Comparison of ENCODE assay signal across 8 cellular contexts in genomic region chr2:64523667-64524603, GRCh38. TPM values are rescaled to one million over a fixed set of nuclear protein-coding genes. Genes with fewer than 3 reads are reported as not detected.
DNase-seq lines count a peak whose midpoint lies in the region; ATAC-seq and TF ChIP-seq lines count a peak whose summit lies in the region.

Gene AFTPH (plus strand): TSS chr2:64524328. CDS start chr2:64551475, 27,147 bp downstream.

- H3K4me1 Mint-ChIP-seq in activated naive CD4-positive, alpha-beta T cell treated with anti-CD3 and anti-CD28 coated beads, Interleukin-2, amount 50 U/mL, for 24 hours: peaks cover 36% of the 10 kb centered on the region

- no peaks in the 10 kb centered on the region for H3K27me3 Mint-ChIP-seq in activated naive CD4-positive, alpha-beta T cell treated with anti-CD3 and anti-CD28 coated beads, Interleukin-2, amount 50 U/mL, for 24 hours

- H3K27ac ChIP-seq in temporal lobe (ENCODE audit: low read depth, low read length): peak within 1 kb of the TSS; percentile 91

- H3K4me3 Mint-ChIP-seq in activated naive CD4-positive, alpha-beta T cell treated with anti-CD3 and anti-CD28 coated beads, Interleukin-2, amount 50 U/mL, for 24 hours: peak within 1 kb of the TSS; percentile 98

- H3K27ac Mint-ChIP-seq in activated naive CD4-positive, alpha-beta T cell treated with anti-CD3 and anti-CD28 coated beads, Interleukin-2, amount 50 U/mL, for 24 hours: peak within 1 kb of the TSS; percentile 100

- peaks cover 5% of the 10 kb centered on the region for H3K36me3 Mint-ChIP-seq in activated naive CD4-positive, alpha-beta T cell treated with anti-CD3 and anti-CD28 coated beads, Interleukin-2, amount 50 U/mL, for 24 hours

- DNase-seq in GM04504 (ENCODE audit: low read depth) (peak; percentile 96), NCI-H1092 (lab: John Stamatoyannopoulos, UW) (peak; percentile 96), globus pallidus (ENCODE audit: low spot score) (peak; percentile 98), occipital lobe (lab: John Stamatoyannopoulos, UW) (peak; percentile 99)

- H3K9me3 Mint-ChIP-seq in activated naive CD4-positive, alpha-beta T cell treated with anti-CD3 and anti-CD28 coated beads, Interleukin-2, amount 50 U/mL, for 24 hours: no peaks in the 10 kb centered on the region

- peak; percentile 83 for ATAC-seq in HG02571 (IDR thresholded peaks at IDR 0.05; ENCODE audit: unreplicated experiment)
- peak; percentile 95 for ATAC-seq in SK-N-SH treated with all-trans-retinoic acid at 6 μM for 48 hours

TF ChIP-seq in SK-N-SH treated with all-trans-retinoic acid at 6 μM for 48 hours, 23 proteins besides CTCF, POLR2A, EP300 and RAD21:
- no peak for TF ChIP-seq ZC3H10 (CRISPR knock-in tag; IDR thresholded peaks at IDR 0.05)
- TF ChIP-seq BACH2 (CRISPR knock-in tag; IDR thresholded peaks at IDR 0.05; ENCODE audit: borderline replicate concordance): no peak
- no peak for TF ChIP-seq CSRNP3 (CRISPR knock-in tag; IDR thresholded peaks at IDR 0.05)
- no peak for TF ChIP-seq TCF4 (CRISPR knock-in tag; IDR thresholded peaks at IDR 0.05; ENCODE audit: borderline replicate concordance)
- no peak for TF ChIP-seq ZFP30 (CRISPR knock-in tag; IDR thresholded peaks at IDR 0.05)
- TF ChIP-seq CSDC2 (CRISPR knock-in tag; IDR thresholded peaks at IDR 0.05): no peak
- no peak for TF ChIP-seq GLIS3 (CRISPR knock-in tag; IDR thresholded peaks at IDR 0.05)
- TF ChIP-seq ZNF565 (CRISPR knock-in tag; conservative IDR thresholded peaks at IDR 0.05; ENCODE audit: low read depth): no peak
- TF ChIP-seq ARNTL (CRISPR knock-in tag; IDR thresholded peaks at IDR 0.05; ENCODE audit: borderline replicate concordance, low read depth): no peak
- TF ChIP-seq SNAI2 (CRISPR knock-in tag; IDR thresholded peaks at IDR 0.05): no peak
- TF ChIP-seq ZNF8 (CRISPR knock-in tag; IDR thresholded peaks at IDR 0.05): no peak
- TF ChIP-seq ISL1 (CRISPR knock-in tag; IDR thresholded peaks at IDR 0.05): no peak
- TF ChIP-seq PATZ1 (CRISPR knock-in tag; IDR thresholded peaks at IDR 0.05; ENCODE audit: borderline replicate concordance): no peak
- TF ChIP-seq CREB5 (CRISPR knock-in tag; IDR thresholded peaks at IDR 0.05; ENCODE audit: low read depth): no peak
- TF ChIP-seq ESRRG (CRISPR knock-in tag; IDR thresholded peaks at IDR 0.05): no peak
- no peak for TF ChIP-seq TOX (CRISPR knock-in tag; IDR thresholded peaks at IDR 0.05; ENCODE audit: borderline replicate concordance)

RNA-seq across cellular contexts. Expression of gene AFTPH, which starts in this region (rescaled TPM):
- 99.5 TPM for total RNA-seq in occipital lobe
- total RNA-seq in temporal lobe: 72.5 TPM

Comparison
In these comparisons a context has a peak if more than half of its experiments do, and no peak if none do; other contexts are left out.
1. Peak in every context shown above with its lines: DNase-seq, ATAC-seq and H3K27ac ChIP-seq.